In genomic region chrX:103276581-103277002, GRCh38 we compare ENCODE assay signal across 9 cellular contexts. TPM values are rescaled to one million over a fixed set of nuclear protein-coding genes. Genes with fewer than 3 reads are reported as not detected.
A peak's percentile ranks its signal among the peaks of the same experiment; 100 is the strongest.
DNase-seq lines count a peak whose midpoint lies in the region; ATAC-seq and TF ChIP-seq lines count a peak whose summit lies in the region.
"Had no signal": no experiment of that assay in that cellular context is flagged by ENCODE, and none has a peak within 500 bp of the region (broad histone marks: within the 10 kb centered on the region; RNA-seq: fewer than 3 reads in every experiment).

A gene with protein sequence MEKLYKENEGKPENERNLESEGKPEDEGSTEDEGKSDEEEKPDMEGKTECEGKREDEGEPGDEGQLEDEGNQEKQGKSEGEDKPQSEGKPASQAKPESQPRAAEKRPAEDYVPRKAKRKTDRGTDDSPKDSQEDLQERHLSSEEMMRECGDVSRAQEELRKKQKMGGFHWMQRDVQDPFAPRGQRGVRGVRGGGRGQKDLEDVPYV (minus strand): TSS chrX:103276750. CDS start chrX:103274563, 2,187 bp downstream.

- H3K27ac ChIP-seq in thoracic aorta: no peak within 1 kb of the TSS
- no peak within 1 kb of the TSS for H3K27ac ChIP-seq in mesenchymal stem cell (ENCODE audit: low read length, poor library complexity, severe bottlenecking)

- no peaks in the 10 kb centered on the region for H3K9me3 Mint-ChIP-seq in activated T-cell treated with anti-CD3 and anti-CD28 coated beads, Interleukin-2, amount 50 U/mL, for 72 hours
- no peaks in the 10 kb centered on the region for H3K9me3 Mint-ChIP-seq in activated naive CD8-positive, alpha-beta T cell treated with anti-CD3 and anti-CD28 coated beads for 36 hours

- H3K18ac ChIP-seq in mesenchymal stem cell (ENCODE audit: low read depth in 1 of 2, low read length in 2 of 2): no peak within 1 kb of the TSS

- H3K14ac ChIP-seq in mesenchymal stem cell (ENCODE audit: low read length in 2 of 2): no peak within 1 kb of the TSS

- H3K27me3 ChIP-seq in thoracic aorta (replicated peaks; ENCODE audit: insufficient read depth) (no peaks in the 10 kb centered on the region), mesenchymal stem cell (ENCODE audit: control insufficient read depth in 1 of 2, insufficient read depth in 1 of 2, low read length in 2 of 2) (peaks cover 5 to 72% of the 10 kb centered on the region in 2 experiments)

- no peak within 1 kb of the TSS for H3K4ac ChIP-seq in mesenchymal stem cell (ENCODE audit: low read depth in 1 of 2, low read length in 2 of 2)

- H3K9me3 ChIP-seq in thoracic aorta (no peaks in the 10 kb centered on the region), mesenchymal stem cell (ENCODE audit: control insufficient read depth, low read length) (no peaks in the 10 kb centered on the region)

- H2BK12ac ChIP-seq in mesenchymal stem cell (ENCODE audit: low read length in 2 of 2): no peak within 1 kb of the TSS

- H3K4me3 ChIP-seq in thoracic aorta (peak within 1 kb of the TSS; percentile 62), mesenchymal stem cell (ENCODE audit: insufficient read depth in 1 of 2, low read depth in 1 of 2, low read length in 2 of 2) (peak within 1 kb of the TSS in 1 of 2 experiments; percentile 63)

- H2BK5ac ChIP-seq in mesenchymal stem cell (ENCODE audit: low read depth, low read length, poor library complexity, severe bottlenecking): no peak within 1 kb of the TSS

- no peak within 1 kb of the TSS for H3K23ac ChIP-seq in mesenchymal stem cell (ENCODE audit: low read length in 2 of 2)

- no peak for DNase-seq in activated T-cell treated with anti-CD3 and anti-CD28 coated beads, Interleukin-2, amount 50 U/mL, for 72 hours
- DNase-seq in activated T-cell treated with anti-CD3 and anti-CD28 coated beads, Interleukin-2, amount 50 U/mL, for 1 hour: no peak
- DNase-seq in activated naive CD8-positive, alpha-beta T cell treated with anti-CD3 and anti-CD28 coated beads for 36 hours: no peak
- DNase-seq in medulla oblongata (ENCODE audit: extremely low spot score): peak; percentile 57
- DNase-seq in thoracic aorta (ENCODE audit: low spot score): no peak
- no peak for DNase-seq in mesenchymal stem cell
- DNase-seq in SW480 (ENCODE audit: low spot score): no peak

- H2BK15ac ChIP-seq in mesenchymal stem cell (ENCODE audit: low read depth, poor library complexity, severe bottlenecking): no peak within 1 kb of the TSS

- no peak within 1 kb of the TSS for H2AFZ ChIP-seq in mesenchymal stem cell (ENCODE audit: low read depth, low read length)

- H3K27ac Mint-ChIP-seq in activated T-cell treated with anti-CD3 and anti-CD28 coated beads, Interleukin-2, amount 50 U/mL, for 72 hours: no peak within 1 kb of the TSS
- no peak within 1 kb of the TSS for H3K27ac Mint-ChIP-seq in activated naive CD8-positive, alpha-beta T cell treated with anti-CD3 and anti-CD28 coated beads for 36 hours
- H3K27ac Mint-ChIP-seq: mesothelial cell of epicardium had no signal

- peak within 1 kb of the TSS; percentile 71 to 74 for H3K4me3 Mint-ChIP-seq in activated T-cell treated with anti-CD3 and anti-CD28 coated beads, Interleukin-2, amount 50 U/mL, for 72 hours
- peak within 1 kb of the TSS; percentile 65 for H3K4me3 Mint-ChIP-seq in activated naive CD8-positive, alpha-beta T cell treated with anti-CD3 and anti-CD28 coated beads for 36 hours
- H3K4me3 Mint-ChIP-seq: mesothelial cell of epicardium had no signal

- H3K4me2 ChIP-seq in mesenchymal stem cell (ENCODE audit: low read length, poor library complexity, severe bottlenecking): no peak within 1 kb of the TSS

- no peak for TF ChIP-seq CTCF in thoracic aorta (IDR thresholded peaks at IDR 0.05)

- H3K36me3 Mint-ChIP-seq in activated T-cell treated with anti-CD3 and anti-CD28 coated beads, Interleukin-2, amount 50 U/mL, for 72 hours (ENCODE audit: insufficient read depth in 2 of 2): no peaks in the 10 kb centered on the region
- no peaks in the 10 kb centered on the region for H3K36me3 Mint-ChIP-seq in activated naive CD8-positive, alpha-beta T cell treated with anti-CD3 and anti-CD28 coated beads for 36 hours
- H3K36me3 Mint-ChIP-seq: mesothelial cell of epicardium had no signal

- peak in 1 of 2 donors; percentile 31 for ATAC-seq in activated T-cell treated with anti-CD3 and anti-CD28 coated beads, Interleukin-2, amount 50 U/mL, for 72 hours (replicated peaks in 1 of 2)
- ATAC-seq in thoracic aorta (ENCODE audit: insufficient number of reproducible peaks, low FRiP score, low read depth) (no peak), GM21390 (IDR thresholded peaks at IDR 0.05; ENCODE audit: unreplicated experiment) (no peak)

- H3K9ac ChIP-seq in mesenchymal stem cell (ENCODE audit: low read length): no peak within 1 kb of the TSS

- H2BK120ac ChIP-seq in mesenchymal stem cell (ENCODE audit: low read depth, low read length): no peak within 1 kb of the TSS

- H3K36me3 ChIP-seq in thoracic aorta (no peaks in the 10 kb centered on the region), mesenchymal stem cell (ENCODE audit: control insufficient read depth in 1 of 2, insufficient read depth in 2 of 2, low read depth in 1 of 2, low read length in 2 of 2) (no peaks in the 10 kb centered on the region)

- no peak within 1 kb of the TSS for H4K8ac ChIP-seq in mesenchymal stem cell (ENCODE audit: low read length)

- no peaks in the 10 kb centered on the region for H3K4me1 ChIP-seq in thoracic aorta (ENCODE audit: control insufficient read depth in 1 of 2, low read depth in 2 of 2)
- H3K4me1 ChIP-seq in mesenchymal stem cell (ENCODE audit: control insufficient read depth, insufficient read depth, low read depth, low read length): no peaks in the 10 kb centered on the region

- H4K91ac ChIP-seq in mesenchymal stem cell (ENCODE audit: low read length): no peak within 1 kb of the TSS

- H3K27me3 Mint-ChIP-seq in activated T-cell treated with anti-CD3 and anti-CD28 coated beads, Interleukin-2, amount 50 U/mL, for 72 hours (ENCODE audit: low read depth): peaks cover 82% of the 10 kb centered on the region
- H3K27me3 Mint-ChIP-seq in activated naive CD8-positive, alpha-beta T cell treated with anti-CD3 and anti-CD28 coated beads for 36 hours: peaks cover 43% of the 10 kb centered on the region

- no peak within 1 kb of the TSS for H2AK5ac ChIP-seq in mesenchymal stem cell (ENCODE audit: low read length, severe bottlenecking)

- H3K79me1 ChIP-seq in mesenchymal stem cell (replicated peaks; ENCODE audit: low read length, poor library complexity, severe bottlenecking): no peaks in the 10 kb centered on the region

- peaks cover 9% of the 10 kb centered on the region for H3K4me1 Mint-ChIP-seq in activated T-cell treated with anti-CD3 and anti-CD28 coated beads, Interleukin-2, amount 50 U/mL, for 72 hours (ENCODE audit: low read depth)
- H3K4me1 Mint-ChIP-seq in activated naive CD8-positive, alpha-beta T cell treated with anti-CD3 and anti-CD28 coated beads for 36 hours: peaks cover 2% of the 10 kb centered on the region
- H3K4me1 Mint-ChIP-seq: mesothelial cell of epicardium had no signal

- WGBS in mesenchymal stem cell: 83% methylated on average over 15 of the region's 17 CpGs

RNA-seq across cellular contexts. Expression of the gene that starts here (rescaled TPM):
- total RNA-seq in activated T-cell treated with anti-CD3 and anti-CD28 coated beads, Interleukin-2, amount 50 U/mL, for 72 hours: not detected
- total RNA-seq in activated naive CD8-positive, alpha-beta T cell treated with anti-CD3 and anti-CD28 coated beads for 36 hours: not detected
- total RNA-seq in thoracic aorta: 1 to 10 TPM in 1 of 2 donors, not detected in 1; 1.2 TPM
- polyA plus RNA-seq in mesenchymal stem cell (2013, experiment 1 of 2): not detected
- not detected for polyA plus RNA-seq in mesenchymal stem cell (2013, experiment 2 of 2)
- total RNA-seq: mesothelial cell of epicardium had no signal
